ENCODE assay signal across 1 cellular context in genomic region chr16:11586856-11587642, GRCh38.
TF ChIP-seq lines count a peak whose summit lies in the region.

Gene LITAF (minus strand): TSS chr16:11586919. CDS start chr16:11556730, 30,189 bp downstream.

TF ChIP-seq in A549, 52 proteins besides CTCF, POLR2A, EP300 and RAD21 (continued from another document):
- no peak for TF ChIP-seq USF2 (IDR thresholded peaks at IDR 0.05)
- no peak for TF ChIP-seq NPAS2 (CRISPR knock-in tag; IDR thresholded peaks at IDR 0.05; ENCODE audit: borderline replicate concordance)
- TF ChIP-seq HES2 (IDR thresholded peaks at IDR 0.05), result no peak
- no peak for TF ChIP-seq MYC (IDR thresholded peaks at IDR 0.05; ENCODE audit: borderline replicate concordance, low read length)
- peak; percentile 62 to 89; a peak in 4 of 5 replicates for TF ChIP-seq JUN (IDR thresholded peaks at IDR 0.05)
- TF ChIP-seq FOSB (CRISPR knock-in tag; IDR thresholded peaks at IDR 0.05), result no peak
- no peak for TF ChIP-seq HOXB5 (CRISPR knock-in tag; IDR thresholded peaks at IDR 0.05)
- no peak; the same call in 2 of the 3 replicates for TF ChIP-seq SMC3 (IDR thresholded peaks at IDR 0.05)
- no peak for TF ChIP-seq HEYL (CRISPR knock-in tag; IDR thresholded peaks at IDR 0.05)
- peak; percentile 98 for TF ChIP-seq KDM1A (IDR thresholded peaks at IDR 0.05; ENCODE audit: low read depth)
- no peak for TF ChIP-seq JUNB (IDR thresholded peaks at IDR 0.05)
- TF ChIP-seq POLR2AphosphoS2 (conservative IDR thresholded peaks at IDR 0.05; ENCODE audit: low read length), result no peak
- no peak for TF ChIP-seq RCOR1 (IDR thresholded peaks at IDR 0.05; ENCODE audit: low read depth, low read length)
- TF ChIP-seq ATOH8 (CRISPR knock-in tag; IDR thresholded peaks at IDR 0.05; ENCODE audit: low read depth), result no peak
- TF ChIP-seq MAFK (IDR thresholded peaks at IDR 0.05; ENCODE audit: partially characterized antibody), result no peak
- no peak for TF ChIP-seq RNF2 (IDR thresholded peaks at IDR 0.05; ENCODE audit: borderline replicate concordance, low read depth)
- TF ChIP-seq RARB (CRISPR knock-in tag; IDR thresholded peaks at IDR 0.05), result no peak
- no peak for TF ChIP-seq TFCP2L1 (CRISPR knock-in tag; IDR thresholded peaks at IDR 0.05)
- no peak for TF ChIP-seq MAZ (IDR thresholded peaks at IDR 0.05; ENCODE audit: borderline replicate concordance, low read depth, low read length)
- peak; percentile 42; the same call in 1 of the 2 replicates for TF ChIP-seq PHF8 (IDR thresholded peaks at IDR 0.05; ENCODE audit: borderline replicate concordance, low read depth)
- no peak for TF ChIP-seq RFX5 (IDR thresholded peaks at IDR 0.05)
- TF ChIP-seq FOSL2 (IDR thresholded peaks at IDR 0.05), result no peak
- TF ChIP-seq FOSL2 (CRISPR knock-in tag; IDR thresholded peaks at IDR 0.05), result no peak
- no peak for TF ChIP-seq ZNF302 (CRISPR knock-in tag; IDR thresholded peaks at IDR 0.05)
- no peak for TF ChIP-seq HOXB13 (CRISPR knock-in tag; IDR thresholded peaks at IDR 0.05; ENCODE audit: low read depth)
- TF ChIP-seq BCL3 (IDR thresholded peaks at IDR 0.05), result peak; percentile 80; the same call in 2 of the 3 replicates
- TF ChIP-seq NR3C1 (IDR thresholded peaks at IDR 0.05), result no peak
- TF ChIP-seq KDM5A (IDR thresholded peaks at IDR 0.05), result no peak
- no peak for TF ChIP-seq ELK1 (IDR thresholded peaks at IDR 0.05; ENCODE audit: low read depth, low read length)
- no peak for TF ChIP-seq ZFP36 (IDR thresholded peaks at IDR 0.05; ENCODE audit: borderline replicate concordance, partially characterized antibody)
- TF ChIP-seq ZC3H11A (IDR thresholded peaks at IDR 0.05), result no peak
- no peak for TF ChIP-seq HOXA7 (CRISPR knock-in tag; IDR thresholded peaks at IDR 0.05)
- peak; percentile 93; the same call in 1 of the 2 replicates for TF ChIP-seq CHD4 (IDR thresholded peaks at IDR 0.05; ENCODE audit: borderline replicate concordance)
- no peak for TF ChIP-seq GATA3 (IDR thresholded peaks at IDR 0.05; ENCODE audit: borderline replicate concordance)
- no peak for TF ChIP-seq ZSCAN20 (CRISPR knock-in tag; IDR thresholded peaks at IDR 0.05)
- peak; percentile 68; the same call in 1 of the 2 replicates for TF ChIP-seq HDAC2 (IDR thresholded peaks at IDR 0.05)
- no peak for TF ChIP-seq CEBPB (IDR thresholded peaks at IDR 0.05)
